ENCODE assay signal across 10 cellular contexts in the genomic region with DNA sequence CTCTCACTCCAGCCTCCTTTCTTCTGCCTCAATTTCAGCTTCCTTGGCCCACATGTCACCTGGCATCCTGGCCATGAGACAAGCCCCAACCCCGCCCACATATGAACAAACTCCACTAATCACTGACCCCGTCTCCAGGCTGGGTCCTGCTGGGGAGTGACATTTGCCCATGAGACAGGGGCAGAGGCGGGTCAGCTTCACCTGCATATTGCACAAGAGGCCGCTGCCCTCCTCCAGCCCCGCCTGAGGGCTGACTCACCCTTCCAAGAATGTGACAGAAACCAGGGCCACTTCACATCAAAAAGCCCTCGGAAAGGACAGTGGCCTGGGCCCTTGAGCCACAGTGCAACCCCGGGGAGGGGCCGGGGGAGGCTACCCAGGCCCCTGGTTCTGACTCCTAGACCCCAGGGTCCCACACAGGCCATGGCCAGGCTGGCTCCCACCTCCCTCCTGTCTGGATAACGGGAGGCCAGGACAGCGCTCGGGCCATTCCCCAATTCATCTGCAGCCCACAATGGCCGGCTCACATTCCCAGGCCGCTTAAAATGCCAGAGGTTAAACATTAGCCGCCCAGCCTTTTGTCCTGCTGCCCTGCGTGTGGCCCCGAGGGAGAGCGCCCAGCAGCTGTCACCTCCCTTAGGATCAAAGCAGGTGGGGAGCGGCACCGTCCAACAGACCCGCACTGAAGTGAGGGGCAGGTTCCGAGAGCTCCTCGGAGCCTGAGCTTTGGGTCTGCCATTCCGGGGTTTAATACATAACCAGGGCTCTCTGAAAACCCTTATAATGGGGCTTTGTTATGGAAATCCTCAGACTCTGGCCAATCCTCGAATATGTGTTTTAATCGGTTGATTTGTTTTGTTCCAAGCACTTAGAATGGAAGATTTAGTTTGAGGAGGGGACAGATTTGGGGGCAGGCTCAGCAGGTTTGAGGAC. TPM values are rescaled to one million over a fixed set of nuclear protein-coding genes. Genes with fewer than 3 reads are reported as not detected.
DNase-seq lines count a peak whose midpoint lies in the region; ATAC-seq and TF ChIP-seq lines count a peak whose summit lies in the region.
"Had no signal": no experiment of that assay in that cellular context is flagged by ENCODE, and none has a peak within 500 bp of the region (broad histone marks: within the 10 kb centered on the region; RNA-seq: fewer than 3 reads in every experiment).

No MANE protein-coding gene starts in this region.

- peaks cover 8 to 27% (median 20%) of the 10 kb centered on the region in 5 experiments for H3K9me3 Mint-ChIP-seq in brain
- peaks cover 5 to 9% (median 6%) of the 10 kb centered on the region in 3 donors for H3K9me3 Mint-ChIP-seq in T-cell

- ATAC-seq in left lobe of liver, result peak; percentile 69
- no peak for ATAC-seq in T-cell (replicated peaks in 1 of 4)

- peak; percentile 15 for DNase-seq in SIG-M5 treated with dmso at 0.1 percent for 504 hours (lab: John Stamatoyannopoulos, UW; ENCODE audit: unreplicated experiment)
- no peak for DNase-seq in SIG-M5 (lab: John Stamatoyannopoulos, UW)
- peak; percentile 94 for DNase-seq in left lobe of liver (ENCODE audit: low spot score)
- peak; percentile 75 for DNase-seq in ureter (ENCODE audit: low spot score)
- no peak for DNase-seq in stimulated activated CD4-positive, alpha-beta T cell treated with anti-CD3 and anti-CD28 coated beads, Interleukin-4, amount 100 ng/mL, for 4 hours
- no peak for DNase-seq in T-cell
- DNase-seq in GDM1 (lab: John Stamatoyannopoulos, UW), result no peak
- DNase-seq: NCI-H1105 treated with DMSO at 0.1 percent for 48 hours had no signal

- H3K4me3 Mint-ChIP-seq in brain (no peak overlapping the region), T-cell (no peak overlapping the region)
- H3K4me3 Mint-ChIP-seq: activated naive CD4-positive, alpha-beta T cell treated with anti-CD3 and anti-CD28 coated beads, Interleukin-2, amount 50 U/mL, for 24 hours had no signal

- POLR2A ChIA-PET in T-cell (lab: Charles Lee), result no interaction called here

- H3K27ac Mint-ChIP-seq in brain (peak overlapping the region; percentile 31 to 86 (median 67)), T-cell (no peak overlapping the region)
- H3K27ac Mint-ChIP-seq: activated naive CD4-positive, alpha-beta T cell treated with anti-CD3 and anti-CD28 coated beads, Interleukin-2, amount 50 U/mL, for 24 hours had no signal

- H3K4me1 Mint-ChIP-seq in brain, result peaks cover 39% of the 10 kb centered on the region
- peaks cover 13 to 20% (median 16%) of the 10 kb centered on the region in 3 donors for H3K4me1 Mint-ChIP-seq in T-cell

- H3K36me3 Mint-ChIP-seq in brain, result peaks cover 45% of the 10 kb centered on the region
- peaks cover 3% of the 10 kb centered on the region for H3K36me3 Mint-ChIP-seq in T-cell

- H3K27me3 Mint-ChIP-seq in brain (peaks cover 7% of the 10 kb centered on the region), T-cell (peaks cover 0 to 3% of the 10 kb centered on the region in 2 donors)
- H3K27me3 Mint-ChIP-seq: activated naive CD4-positive, alpha-beta T cell treated with anti-CD3 and anti-CD28 coated beads, Interleukin-2, amount 50 U/mL, for 24 hours had no signal

- no peak for TF ChIP-seq CTCF in brain (conservative IDR thresholded peaks at IDR 0.05)

- CTCF ChIA-PET in T-cell (lab: Charles Lee), result no interaction called here

RNA-seq across cellular contexts. Expression of a gene that starts 42.3 kb away (rescaled TPM):
- 28.2 TPM for polyA plus RNA-seq in brain (ENCODE audit: insufficient read depth, low read depth, low replicate concordance)
- total RNA-seq in left lobe of liver, result 23.6 TPM
- 61.4 TPM for total RNA-seq in ureter
- total RNA-seq in T-cell, result 10 to 100 TPM; 62.8 to 92.1 (median 77.5) TPM

Comparison
In these comparisons a context has a peak if more than half of its experiments do, and no peak if none do; other contexts are left out.
1. DNase-seq: peak in SIG-M5 treated with dmso at 0.1 percent for 504 hours (single experiment), left lobe of liver (single experiment) and ureter (single experiment); none in SIG-M5 (single experiment), stimulated activated CD4-positive, alpha-beta T cell treated with anti-CD3 and anti-CD28 coated beads, Interleukin-4, amount 100 ng/mL, for 4 hours (0 of 2), T-cell (0 of 34) and GDM1 (single experiment).
2. H3K27ac Mint-ChIP-seq: peak in brain (5 of 5); none in T-cell (0 of 2).